In the genomic region with DNA sequence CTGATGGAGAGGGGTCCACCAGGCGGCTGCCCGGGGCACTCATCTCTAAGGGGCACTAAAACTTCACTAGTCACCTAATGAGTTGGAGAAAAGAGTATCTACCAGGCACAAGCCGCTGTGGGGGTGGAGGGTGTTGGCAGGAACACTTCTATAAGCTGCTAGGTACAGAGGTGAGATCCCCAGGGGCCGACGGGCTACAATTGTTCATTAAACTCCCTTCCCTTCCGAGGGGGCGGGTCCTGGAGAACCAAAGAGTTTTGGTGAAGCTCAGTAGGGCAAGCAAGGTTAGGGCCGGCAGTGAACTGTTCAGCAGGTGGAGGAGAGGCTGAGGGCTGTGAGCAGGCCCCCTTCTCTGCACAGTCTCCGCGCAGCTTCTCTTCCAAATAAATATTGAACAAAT, we compare ENCODE assay signal across 21 cellular contexts.
DNase-seq lines count a peak whose midpoint lies in the region; ATAC-seq, FAIRE-seq and TF ChIP-seq lines count a peak whose summit lies in the region.
"Had no signal": no experiment of that assay in that cellular context is flagged by ENCODE, and none has a peak within 500 bp of the region (broad histone marks: within the 10 kb centered on the region; RNA-seq: fewer than 3 reads in every experiment).

No MANE protein-coding gene starts in this region.

- H2BK15ac ChIP-seq in H1 (ENCODE audit: low read length), result no peak overlapping the region

- H3K27ac ChIP-seq in BLaER1 (no peak overlapping the region), GM23338 (ENCODE audit: low read depth) (no peak overlapping the region), H1 (ENCODE audit: low read depth, low read length) (no peak overlapping the region)
- H3K27ac ChIP-seq: A549, C4-2B had no signal

- ATAC-seq in GM23338 (no peak; the same call in 1 of the 3 replicates), HG02870 (IDR thresholded peaks at IDR 0.05; ENCODE audit: unreplicated experiment) (no peak), natural killer cell (no peak)
- ATAC-seq: CD8-positive, alpha-beta T cell had no signal

- POLR2A ChIA-PET in H1 (lab: Charles Lee; ENCODE audit: partially characterized antibody), result interaction anchor here (0.7 to 2.5 kb wide), 8 partner anchors 11 to 268 kb away, joined by 3 to 11 read pairs (median 6); no protein-coding TSS in a partner anchor

- H3K79me2 ChIP-seq in GM23338 (replicated peaks; ENCODE audit: insufficient read depth) (no peaks in the 10 kb centered on the region), H1 (ENCODE audit: control insufficient read depth in 1 of 2, insufficient read depth in 2 of 2, low read length in 2 of 2) (no peaks in the 10 kb centered on the region)

- H3K4me1 Mint-ChIP-seq in GM23338, result peaks cover 57% of the 10 kb centered on the region
- peaks cover 0 to 4% of the 10 kb centered on the region in 2 donors for H3K4me1 Mint-ChIP-seq in natural killer cell

- WGBS in H1 (ENCODE audit: extremely low coverage in 1 of 2, insufficient coverage in 1 of 2, insufficient read length in 1 of 2, insufficient replicate concordance in 2 of 2, low coverage in 1 of 2, low lambda C conversion rate in 2 of 2, missing lambda C conversion rate in 1 of 2), 2 experiments, result 86% methylated on average over 10 of the region's 10 CpGs; no CpG with 5 or more reads in 1 of the 2 experiments

- no peak overlapping the region for H3K23ac ChIP-seq in H1 (ENCODE audit: insufficient read length)

- peaks cover 47% of the 10 kb centered on the region for H3K4me1 ChIP-seq in BLaER1
- peaks cover 43% of the 10 kb centered on the region for H3K4me1 ChIP-seq in GM23338 (ENCODE audit: insufficient read depth)
- peaks cover 16 to 30% (median 27%) of the 10 kb centered on the region in 4 experiments for H3K4me1 ChIP-seq in H1 (replicated peaks in 1 of 4; ENCODE audit: control insufficient read depth in 3 of 4, insufficient read depth in 4 of 4, low read length in 3 of 4)
- H3K4me1 ChIP-seq: A549 had no signal

- H3K27me3 Mint-ChIP-seq in GM23338 (ENCODE audit: insufficient read depth, low read depth, poor library complexity), result peaks cover 25% of the 10 kb centered on the region
- H3K27me3 Mint-ChIP-seq in natural killer cell (ENCODE audit: low read depth in 2 of 2), result peaks cover 35 to 57% of the 10 kb centered on the region in 2 donors

- no peak overlapping the region for H3K4ac ChIP-seq in H1 (replicated peaks; ENCODE audit: insufficient read length, low read depth, low read length)

- TF ChIP-seq RAD21 in H1 (IDR thresholded peaks at IDR 0.05 in 1 of 2, conservative IDR thresholded peaks at IDR 0.05 in 1 of 2; ENCODE audit: low read depth in 2 of 2, low read length in 2 of 2), result no peak

- H3K4me2 ChIP-seq in BLaER1, result peak overlapping the region; percentile 72
- H3K4me2 ChIP-seq in GM23338, result 0 out of 2 replicates have a peak overlapping the region, but pooled peaks have one; percentile 27
- H3K4me2 ChIP-seq in H1 (ENCODE audit: insufficient read depth in 1 of 2, low read depth in 2 of 2, low read length in 2 of 2), result no peak overlapping the region
- H3K4me2 ChIP-seq: A549 had no signal

- TF ChIP-seq POLR2A in H1 (IDR thresholded peaks at IDR 0.05; ENCODE audit: control extremely low read depth in 1 of 2, low read depth in 2 of 2, low read length in 2 of 2), result no peak

- 0 out of 2 replicates have a peak overlapping the region, but pooled peaks have one; percentile 19 for H2BK5ac ChIP-seq in H1 (ENCODE audit: low read depth, low read length)

- H3K9me3 ChIP-seq in BLaER1, result no peaks in the 10 kb centered on the region
- H3K9me3 ChIP-seq in H1 (ENCODE audit: insufficient read depth in 2 of 2, low read depth in 1 of 2, low read length in 1 of 2), result no peaks in the 10 kb centered on the region
- H3K9me3 ChIP-seq: A549, BE2C, Caco-2, HAP-1 had no signal

- 0 out of 2 replicates have a peak, but pooled peaks cover 17% of the 10 kb centered on the region for H3F3A ChIP-seq in GM23338 (replicated peaks; ENCODE audit: low read depth)

- no peak overlapping the region for H2BK120ac ChIP-seq in H1 (replicated peaks; ENCODE audit: low read depth, low read length)

- H3K56ac ChIP-seq in H1 (replicated peaks; ENCODE audit: insufficient read length, low read depth, low read length), result no peak overlapping the region

- H3K9ac ChIP-seq in BLaER1 (no peak overlapping the region), H1 (replicated peaks in 1 of 4; ENCODE audit: extremely low read depth in 1 of 4, low read depth in 3 of 4, low read length in 3 of 4) (no peak overlapping the region)

- no peak overlapping the region for H4K5ac ChIP-seq in H1 (ENCODE audit: insufficient read length, low read depth, low read length)

- H4K20me1 ChIP-seq in BLaER1 (peaks cover 6% of the 10 kb centered on the region; the same call in 1 of the 2 replicates), GM23338 (replicated peaks; ENCODE audit: insufficient read depth) (no peaks in the 10 kb centered on the region; the same call in 1 of the 2 replicates), H1 (replicated peaks in 1 of 2; ENCODE audit: control insufficient read depth in 1 of 2, insufficient read depth in 2 of 2, low read length in 2 of 2) (no peaks in the 10 kb centered on the region)

- intact Hi-C loops in natural killer cell (cut with micrococcal nuclease), result no loop called here

- no peak overlapping the region for H2BK12ac ChIP-seq in H1 (ENCODE audit: low read depth, low read length)

- DNase-seq in GM23338 (ENCODE audit: low spot score) (peak; percentile 40), H1 (ENCODE audit: low read depth in 1 of 2, low spot score in 2 of 2) (no peak), natural killer cell (no peak), NCI-H748 treated with DMSO at 0.1 percent for 48 hours (lab: John Stamatoyannopoulos, UW) (no peak)
- DNase-seq: 8988T; ACHN; AML-193; Caco-2; CD4-positive, CD25-positive, alpha-beta regulatory T cell; CD8-positive, alpha-beta T cell; DMS153; DND-41; HFFc6 had no signal

- no peak overlapping the region for H4K91ac ChIP-seq in H1 (replicated peaks; ENCODE audit: insufficient read length, low read length)

- no peaks in the 10 kb centered on the region for H3K27me3 ChIP-seq in BLaER1
- peaks cover 3% of the 10 kb centered on the region; the same call in 1 of the 2 replicates for H3K27me3 ChIP-seq in GM23338 (ENCODE audit: insufficient read depth)
- no peaks in the 10 kb centered on the region; a peak in 1 of 7 replicates for H3K27me3 ChIP-seq in H1 (replicated peaks in 1 of 4; ENCODE audit: control insufficient read depth in 3 of 4, extremely low read depth in 1 of 4, insufficient read depth in 3 of 4, low read length in 3 of 4)
- H3K27me3 ChIP-seq: BE2C had no signal

- FAIRE-seq in H1 (lab: Jason Lieb, UNC), result no peak
- FAIRE-seq: A549, G401.6, GM12892 had no signal

- H4K8ac ChIP-seq in H1 (ENCODE audit: extremely low read depth, insufficient read depth, low read length), result no peak overlapping the region

- peaks cover 6% of the 10 kb centered on the region for H3K23me2 ChIP-seq in H1 (ENCODE audit: low read depth, low read length)

- no peaks in the 10 kb centered on the region for H3K9me2 ChIP-seq in GM23338 (ENCODE audit: insufficient read depth)

- no peak overlapping the region for H3K14ac ChIP-seq in H1 (ENCODE audit: insufficient read length)

- H3K36me3 ChIP-seq in BLaER1 (no peaks in the 10 kb centered on the region), GM23338 (ENCODE audit: insufficient read depth) (no peaks in the 10 kb centered on the region), H1 (ENCODE audit: control insufficient read depth in 2 of 4, insufficient read depth in 4 of 4, low read length in 3 of 4) (no peaks in the 10 kb centered on the region)
- H3K36me3 ChIP-seq: BE2C, HAP-1 had no signal

- H3K27ac Mint-ChIP-seq in GM23338, result no peak overlapping the region
- H3K27ac Mint-ChIP-seq in natural killer cell, result no peak overlapping the region
- H3K27ac Mint-ChIP-seq: CD4-positive, CD25-positive, alpha-beta regulatory T cell; CD8-positive, alpha-beta T cell; HFFc6 had no signal

- H3K79me1 ChIP-seq in H1 (ENCODE audit: low read depth, low read length), result no peaks in the 10 kb centered on the region

- H2AK5ac ChIP-seq in H1 (ENCODE audit: low read depth, low read length), result no peak overlapping the region

- H3K4me3 ChIP-seq in BLaER1, result no peak overlapping the region
- no peak overlapping the region for H3K4me3 ChIP-seq in GM23338
- H3K4me3 ChIP-seq in H1 (ENCODE audit: extremely low read depth in 1 of 4, insufficient read depth in 2 of 4, low read depth in 3 of 4, low read length in 4 of 4), result no peak overlapping the region
- H3K4me3 ChIP-seq: A549, HAP-1 had no signal

- H2BK20ac ChIP-seq in H1 (ENCODE audit: low read length), result no peak overlapping the region; the same call in 1 of the 2 replicates

- H3K4me3 Mint-ChIP-seq in GM23338 (no peak overlapping the region), natural killer cell (no peak overlapping the region)
- H3K4me3 Mint-ChIP-seq: CD4-positive, CD25-positive, alpha-beta regulatory T cell; CD8-positive, alpha-beta T cell; HFFc6 had no signal

- no peak overlapping the region for H3K18ac ChIP-seq in H1 (ENCODE audit: extremely low read depth, low read length)

- no peak for TF ChIP-seq EP300 in H1 (IDR thresholded peaks at IDR 0.05; ENCODE audit: borderline replicate concordance in 1 of 2, low read depth in 2 of 2, low read length in 2 of 2)

- H3K9me3 Mint-ChIP-seq in GM23338 (no peaks in the 10 kb centered on the region), natural killer cell (no peaks in the 10 kb centered on the region)
- H3K9me3 Mint-ChIP-seq: CD8-positive, alpha-beta T cell; HFFc6 had no signal

- CTCF ChIA-PET in H1 (lab: Charles Lee; ENCODE audit: partially characterized antibody), result interaction anchor here (0.6 to 16.8 kb wide), 27 partner anchors 8 to 391 kb away, joined by 3 to 221 read pairs (median 3); a partner anchor contains a TSS

- TF ChIP-seq CTCF in GM23338 (conservative IDR thresholded peaks at IDR 0.05; ENCODE audit: low read depth in 2 of 2) (no peak), H1 (IDR thresholded peaks at IDR 0.05; ENCODE audit: control extremely low read depth in 1 of 3, insufficient read depth in 1 of 3, low read depth in 1 of 3, low read length in 3 of 3) (no peak), natural killer cell (IDR thresholded peaks at IDR 0.05) (no peak)

- H3K36me3 Mint-ChIP-seq in GM23338 (ENCODE audit: low read depth), result no peaks in the 10 kb centered on the region
- no peaks in the 10 kb centered on the region for H3K36me3 Mint-ChIP-seq in natural killer cell
- H3K36me3 Mint-ChIP-seq: CD8-positive, alpha-beta T cell had no signal

- no peak overlapping the region; the same call in 1 of the 2 replicates for H2AFZ ChIP-seq in GM23338
- H2AFZ ChIP-seq in H1 (ENCODE audit: low read length), result no peak overlapping the region

TF ChIP-seq in GM23338, 12 proteins besides CTCF, POLR2A, EP300 and RAD21:
- TF ChIP-seq ZNF114 (CRISPR knock-in tag; IDR thresholded peaks at IDR 0.05), result no peak
- no peak for TF ChIP-seq CREB1 (CRISPR knock-in tag; IDR thresholded peaks at IDR 0.05; ENCODE audit: low read depth)
- TF ChIP-seq STAT1 (IDR thresholded peaks at IDR 0.05; ENCODE audit: unreplicated experiment), result no peak
TF ChIP-seq in GM23338: peak in this region for 0.

TF ChIP-seq in H1, 55 proteins besides CTCF, POLR2A, EP300 and RAD21 (continues in another document):
- TF ChIP-seq HDAC6 (IDR thresholded peaks at IDR 0.05; ENCODE audit: low read depth, low read length) (no peak), SIX5 (IDR thresholded peaks at IDR 0.05; ENCODE audit: low read depth, low read length) (no peak)

Comparison
In these comparisons a context has a peak if more than half of its experiments do, and no peak if none do; other contexts are left out.
1. H3K4me2 ChIP-seq: peak in BLaER1 (single experiment) and GM23338 (single experiment); none in H1 (0 of 2).